Comparison of ENCODE assay signal across 2 cellular contexts in the genomic region with DNA sequence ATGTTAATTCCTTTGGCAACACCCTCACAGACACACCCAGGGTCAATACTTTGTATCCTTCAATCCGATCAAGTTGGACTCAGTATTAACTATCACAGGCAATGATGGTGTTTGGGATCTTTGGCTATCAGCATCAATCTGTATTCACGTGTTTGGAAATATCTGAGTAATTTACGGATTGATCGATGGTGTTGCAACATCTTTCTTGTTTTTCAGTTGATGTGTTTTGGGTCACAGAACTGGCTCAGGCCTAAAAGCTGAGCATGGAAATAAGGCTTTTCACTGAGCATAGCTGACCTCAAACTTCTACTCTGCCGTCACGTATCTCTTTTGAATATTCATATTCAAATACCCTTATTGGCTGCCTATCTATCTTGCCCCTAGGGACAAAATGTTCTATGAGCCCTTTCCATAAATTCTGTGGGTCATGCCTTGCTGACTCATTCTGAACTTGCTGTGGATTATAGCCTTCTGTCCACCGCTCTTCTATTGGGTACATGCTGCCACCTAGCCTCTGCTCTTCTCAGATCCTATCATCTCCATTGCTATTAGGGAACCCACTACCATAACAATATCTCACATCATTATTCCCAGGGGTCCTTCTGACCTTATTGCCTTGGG.
TF ChIP-seq lines count a peak whose summit lies in the region.

No MANE protein-coding gene starts in this region.

TF ChIP-seq in GM23338, 12 proteins besides CTCF, POLR2A, EP300 and RAD21 (continued from another document):
- TF ChIP-seq, protein P1, sequence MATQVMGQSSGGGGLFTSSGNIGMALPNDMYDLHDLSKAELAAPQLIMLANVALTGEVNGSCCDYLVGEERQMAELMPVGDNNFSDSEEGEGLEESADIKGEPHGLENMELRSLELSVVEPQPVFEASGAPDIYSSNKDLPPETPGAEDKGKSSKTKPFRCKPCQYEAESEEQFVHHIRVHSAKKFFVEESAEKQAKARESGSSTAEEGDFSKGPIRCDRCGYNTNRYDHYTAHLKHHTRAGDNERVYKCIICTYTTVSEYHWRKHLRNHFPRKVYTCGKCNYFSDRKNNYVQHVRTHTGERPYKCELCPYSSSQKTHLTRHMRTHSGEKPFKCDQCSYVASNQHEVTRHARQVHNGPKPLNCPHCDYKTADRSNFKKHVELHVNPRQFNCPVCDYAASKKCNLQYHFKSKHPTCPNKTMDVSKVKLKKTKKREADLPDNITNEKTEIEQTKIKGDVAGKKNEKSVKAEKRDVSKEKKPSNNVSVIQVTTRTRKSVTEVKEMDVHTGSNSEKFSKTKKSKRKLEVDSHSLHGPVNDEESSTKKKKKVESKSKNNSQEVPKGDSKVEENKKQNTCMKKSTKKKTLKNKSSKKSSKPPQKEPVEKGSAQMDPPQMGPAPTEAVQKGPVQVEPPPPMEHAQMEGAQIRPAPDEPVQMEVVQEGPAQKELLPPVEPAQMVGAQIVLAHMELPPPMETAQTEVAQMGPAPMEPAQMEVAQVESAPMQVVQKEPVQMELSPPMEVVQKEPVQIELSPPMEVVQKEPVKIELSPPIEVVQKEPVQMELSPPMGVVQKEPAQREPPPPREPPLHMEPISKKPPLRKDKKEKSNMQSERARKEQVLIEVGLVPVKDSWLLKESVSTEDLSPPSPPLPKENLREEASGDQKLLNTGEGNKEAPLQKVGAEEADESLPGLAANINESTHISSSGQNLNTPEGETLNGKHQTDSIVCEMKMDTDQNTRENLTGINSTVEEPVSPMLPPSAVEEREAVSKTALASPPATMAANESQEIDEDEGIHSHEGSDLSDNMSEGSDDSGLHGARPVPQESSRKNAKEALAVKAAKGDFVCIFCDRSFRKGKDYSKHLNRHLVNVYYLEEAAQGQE (IDR thresholded peaks at IDR 0.05; ENCODE audit: unreplicated experiment) = no peak
- TF ChIP-seq EZH2phosphoT487 (IDR thresholded peaks at IDR 0.05; ENCODE audit: unreplicated experiment) = no peak
- TF ChIP-seq STAT1 (IDR thresholded peaks at IDR 0.05; ENCODE audit: unreplicated experiment) = no peak
- TF ChIP-seq, protein P2, sequence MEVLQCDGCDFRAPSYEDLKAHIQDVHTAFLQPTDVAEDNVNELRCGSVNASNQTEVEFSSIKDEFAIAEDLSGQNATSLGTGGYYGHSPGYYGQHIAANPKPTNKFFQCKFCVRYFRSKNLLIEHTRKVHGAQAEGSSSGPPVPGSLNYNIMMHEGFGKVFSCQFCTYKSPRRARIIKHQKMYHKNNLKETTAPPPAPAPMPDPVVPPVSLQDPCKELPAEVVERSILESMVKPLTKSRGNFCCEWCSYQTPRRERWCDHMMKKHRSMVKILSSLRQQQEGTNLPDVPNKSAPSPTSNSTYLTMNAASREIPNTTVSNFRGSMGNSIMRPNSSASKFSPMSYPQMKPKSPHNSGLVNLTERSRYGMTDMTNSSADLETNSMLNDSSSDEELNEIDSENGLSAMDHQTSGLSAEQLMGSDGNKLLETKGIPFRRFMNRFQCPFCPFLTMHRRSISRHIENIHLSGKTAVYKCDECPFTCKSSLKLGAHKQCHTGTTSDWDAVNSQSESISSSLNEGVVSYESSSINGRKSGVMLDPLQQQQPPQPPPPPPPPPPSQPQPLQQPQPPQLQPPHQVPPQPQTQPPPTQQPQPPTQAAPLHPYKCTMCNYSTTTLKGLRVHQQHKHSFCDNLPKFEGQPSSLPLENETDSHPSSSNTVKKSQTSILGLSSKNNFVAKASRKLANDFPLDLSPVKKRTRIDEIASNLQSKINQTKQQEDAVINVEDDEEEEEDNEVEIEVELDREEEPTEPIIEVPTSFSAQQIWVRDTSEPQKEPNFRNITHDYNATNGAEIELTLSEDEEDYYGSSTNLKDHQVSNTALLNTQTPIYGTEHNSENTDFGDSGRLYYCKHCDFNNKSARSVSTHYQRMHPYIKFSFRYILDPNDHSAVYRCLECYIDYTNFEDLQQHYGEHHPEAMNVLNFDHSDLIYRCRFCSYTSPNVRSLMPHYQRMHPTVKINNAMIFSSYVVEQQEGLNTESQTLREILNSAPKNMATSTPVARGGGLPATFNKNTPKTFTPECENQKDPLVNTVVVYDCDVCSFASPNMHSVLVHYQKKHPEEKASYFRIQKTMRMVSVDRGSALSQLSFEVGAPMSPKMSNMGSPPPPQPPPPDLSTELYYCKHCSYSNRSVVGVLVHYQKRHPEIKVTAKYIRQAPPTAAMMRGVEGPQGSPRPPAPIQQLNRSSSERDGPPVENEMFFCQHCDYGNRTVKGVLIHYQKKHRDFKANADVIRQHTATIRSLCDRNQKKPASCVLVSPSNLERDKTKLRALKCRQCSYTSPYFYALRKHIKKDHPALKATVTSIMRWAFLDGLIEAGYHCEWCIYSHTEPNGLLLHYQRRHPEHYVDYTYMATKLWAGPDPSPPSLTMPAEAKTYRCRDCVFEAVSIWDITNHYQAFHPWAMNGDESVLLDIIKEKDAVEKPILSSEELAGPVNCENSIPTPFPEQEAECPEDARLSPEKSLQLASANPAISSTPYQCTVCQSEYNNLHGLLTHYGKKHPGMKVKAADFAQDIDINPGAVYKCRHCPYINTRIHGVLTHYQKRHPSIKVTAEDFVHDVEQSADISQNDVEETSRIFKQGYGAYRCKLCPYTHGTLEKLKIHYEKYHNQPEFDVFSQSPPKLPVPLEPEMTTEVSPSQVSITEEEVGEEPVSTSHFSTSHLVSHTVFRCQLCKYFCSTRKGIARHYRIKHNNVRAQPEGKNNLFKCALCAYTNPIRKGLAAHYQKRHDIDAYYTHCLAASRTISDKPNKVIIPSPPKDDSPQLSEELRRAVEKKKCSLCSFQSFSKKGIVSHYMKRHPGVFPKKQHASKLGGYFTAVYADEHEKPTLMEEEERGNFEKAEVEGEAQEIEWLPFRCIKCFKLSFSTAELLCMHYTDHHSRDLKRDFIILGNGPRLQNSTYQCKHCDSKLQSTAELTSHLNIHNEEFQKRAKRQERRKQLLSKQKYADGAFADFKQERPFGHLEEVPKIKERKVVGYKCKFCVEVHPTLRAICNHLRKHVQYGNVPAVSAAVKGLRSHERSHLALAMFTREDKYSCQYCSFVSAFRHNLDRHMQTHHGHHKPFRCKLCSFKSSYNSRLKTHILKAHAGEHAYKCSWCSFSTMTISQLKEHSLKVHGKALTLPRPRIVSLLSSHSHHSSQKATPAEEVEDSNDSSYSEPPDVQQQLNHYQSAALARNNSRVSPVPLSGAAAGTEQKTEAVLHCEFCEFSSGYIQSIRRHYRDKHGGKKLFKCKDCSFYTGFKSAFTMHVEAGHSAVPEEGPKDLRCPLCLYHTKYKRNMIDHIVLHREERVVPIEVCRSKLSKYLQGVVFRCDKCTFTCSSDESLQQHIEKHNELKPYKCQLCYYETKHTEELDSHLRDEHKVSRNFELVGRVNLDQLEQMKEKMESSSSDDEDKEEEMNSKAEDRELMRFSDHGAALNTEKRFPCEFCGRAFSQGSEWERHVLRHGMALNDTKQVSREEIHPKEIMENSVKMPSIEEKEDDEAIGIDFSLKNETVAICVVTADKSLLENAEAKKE (CRISPR knock-in tag; IDR thresholded peaks at IDR 0.05) = no peak
- TF ChIP-seq CREB1 (CRISPR knock-in tag; IDR thresholded peaks at IDR 0.05; ENCODE audit: low read depth) = no peak
- TF ChIP-seq, protein P3, sequence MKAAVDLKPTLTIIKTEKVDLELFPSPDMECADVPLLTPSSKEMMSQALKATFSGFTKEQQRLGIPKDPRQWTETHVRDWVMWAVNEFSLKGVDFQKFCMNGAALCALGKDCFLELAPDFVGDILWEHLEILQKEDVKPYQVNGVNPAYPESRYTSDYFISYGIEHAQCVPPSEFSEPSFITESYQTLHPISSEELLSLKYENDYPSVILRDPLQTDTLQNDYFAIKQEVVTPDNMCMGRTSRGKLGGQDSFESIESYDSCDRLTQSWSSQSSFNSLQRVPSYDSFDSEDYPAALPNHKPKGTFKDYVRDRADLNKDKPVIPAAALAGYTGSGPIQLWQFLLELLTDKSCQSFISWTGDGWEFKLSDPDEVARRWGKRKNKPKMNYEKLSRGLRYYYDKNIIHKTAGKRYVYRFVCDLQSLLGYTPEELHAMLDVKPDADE (IDR thresholded peaks at IDR 0.05) = no peak
- no peak for TF ChIP-seq ZNF114 (CRISPR knock-in tag; IDR thresholded peaks at IDR 0.05)
- TF ChIP-seq ZNF331 (CRISPR knock-in tag; IDR thresholded peaks at IDR 0.05; ENCODE audit: low read depth) = no peak
- TF ChIP-seq JUNB (IDR thresholded peaks at IDR 0.05; ENCODE audit: unreplicated experiment) = no peak

TF ChIP-seq in SK-N-SH, 30 proteins besides CTCF, POLR2A, EP300 and RAD21 (continued from another document):
- TF ChIP-seq GATA2 (CRISPR knock-in tag; IDR thresholded peaks at IDR 0.05) = no peak
- no peak for TF ChIP-seq MEF2A (IDR thresholded peaks at IDR 0.05; ENCODE audit: borderline replicate concordance, low read depth)
- TF ChIP-seq SIN3A (IDR thresholded peaks at IDR 0.05; ENCODE audit: borderline replicate concordance, low read depth, low read length) = no peak
- TF ChIP-seq, protein P1 (IDR thresholded peaks at IDR 0.05; ENCODE audit: low read depth, low read length) = no peak
- TF ChIP-seq, protein P4, sequence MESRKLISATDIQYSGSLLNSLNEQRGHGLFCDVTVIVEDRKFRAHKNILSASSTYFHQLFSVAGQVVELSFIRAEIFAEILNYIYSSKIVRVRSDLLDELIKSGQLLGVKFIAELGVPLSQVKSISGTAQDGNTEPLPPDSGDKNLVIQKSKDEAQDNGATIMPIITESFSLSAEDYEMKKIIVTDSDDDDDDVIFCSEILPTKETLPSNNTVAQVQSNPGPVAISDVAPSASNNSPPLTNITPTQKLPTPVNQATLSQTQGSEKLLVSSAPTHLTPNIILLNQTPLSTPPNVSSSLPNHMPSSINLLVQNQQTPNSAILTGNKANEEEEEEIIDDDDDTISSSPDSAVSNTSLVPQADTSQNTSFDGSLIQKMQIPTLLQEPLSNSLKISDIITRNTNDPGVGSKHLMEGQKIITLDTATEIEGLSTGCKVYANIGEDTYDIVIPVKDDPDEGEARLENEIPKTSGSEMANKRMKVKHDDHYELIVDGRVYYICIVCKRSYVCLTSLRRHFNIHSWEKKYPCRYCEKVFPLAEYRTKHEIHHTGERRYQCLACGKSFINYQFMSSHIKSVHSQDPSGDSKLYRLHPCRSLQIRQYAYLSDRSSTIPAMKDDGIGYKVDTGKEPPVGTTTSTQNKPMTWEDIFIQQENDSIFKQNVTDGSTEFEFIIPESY (IDR thresholded peaks at IDR 0.05; ENCODE audit: borderline replicate concordance, low read depth) = no peak
- TF ChIP-seq EZH2phosphoT487 (IDR thresholded peaks at IDR 0.05; ENCODE audit: borderline replicate concordance, low read depth) = no peak
- no peak for TF ChIP-seq FOXM1 (IDR thresholded peaks at IDR 0.05; ENCODE audit: low read depth)
- TF ChIP-seq, protein P5, sequence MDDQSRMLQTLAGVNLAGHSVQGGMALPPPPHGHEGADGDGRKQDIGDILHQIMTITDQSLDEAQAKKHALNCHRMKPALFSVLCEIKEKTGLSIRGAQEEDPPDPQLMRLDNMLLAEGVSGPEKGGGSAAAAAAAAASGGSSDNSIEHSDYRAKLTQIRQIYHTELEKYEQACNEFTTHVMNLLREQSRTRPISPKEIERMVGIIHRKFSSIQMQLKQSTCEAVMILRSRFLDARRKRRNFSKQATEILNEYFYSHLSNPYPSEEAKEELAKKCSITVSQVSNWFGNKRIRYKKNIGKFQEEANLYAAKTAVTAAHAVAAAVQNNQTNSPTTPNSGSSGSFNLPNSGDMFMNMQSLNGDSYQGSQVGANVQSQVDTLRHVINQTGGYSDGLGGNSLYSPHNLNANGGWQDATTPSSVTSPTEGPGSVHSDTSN (IDR thresholded peaks at IDR 0.05) = no peak
- TF ChIP-seq MXI1 (IDR thresholded peaks at IDR 0.05; ENCODE audit: low read depth, low read length) = no peak
- TF ChIP-seq, protein P6, sequence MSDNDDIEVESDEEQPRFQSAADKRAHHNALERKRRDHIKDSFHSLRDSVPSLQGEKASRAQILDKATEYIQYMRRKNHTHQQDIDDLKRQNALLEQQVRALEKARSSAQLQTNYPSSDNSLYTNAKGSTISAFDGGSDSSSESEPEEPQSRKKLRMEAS (IDR thresholded peaks at IDR 0.05; ENCODE audit: low read depth) = no peak
